In genomic region chr20:3209023-3209945, GRCh38 we compare ENCODE assay signal across 8 cellular contexts. TPM values are rescaled to one million over a fixed set of nuclear protein-coding genes. Genes with fewer than 3 reads are reported as not detected.
DNase-seq lines count a peak whose midpoint lies in the region; ATAC-seq, FAIRE-seq and TF ChIP-seq lines count a peak whose summit lies in the region.

Gene ITPA, plus strand, starts transcription at chr20:3209498. Its CDS starts 54 bp downstream, at chr20:3209552.

- POLR2A ChIA-PET in A549 (lab: Yijun Ruan, JAX): interaction anchor here (0.6 to 1.4 kb wide), 5 partner anchors 8 to 105 kb away, joined by 3 to 4 read pairs (median 3); partner anchors contain the start of gene SLC4A11

- TF ChIP-seq POLR2A in A549 (IDR thresholded peaks at IDR 0.05; ENCODE audit: low read length): peak; percentile 71

- peak; percentile 28 for FAIRE-seq in A549 (lab: Jason Lieb, UNC)
- FAIRE-seq in GM18507 (lab: Jason Lieb, UNC): peak; percentile 85

- no peak for TF ChIP-seq CTCF in A549 (IDR thresholded peaks at IDR 0.05)

- 2% methylated on average over 43 of the region's 55 CpGs for WGBS in A549 (ENCODE audit: missing lambda C conversion rate)

- CTCF ChIA-PET in A549 (lab: Yijun Ruan, JAX): interaction anchor here (0.5 to 8.6 kb wide), 5 partner anchors 12 to 105 kb away, joined by 3 to 79 read pairs (median 3); no protein-coding TSS in a partner anchor

- ATAC-seq in A549: peak; percentile 78 to 79

- H3K4me2 ChIP-seq in A549: peak within 1 kb of the TSS; percentile 95

- no peak for TF ChIP-seq EP300 in A549 (IDR thresholded peaks at IDR 0.05)

- H3K27ac ChIP-seq in A549: peak within 1 kb of the TSS; percentile 90 to 93

- no peaks in the 10 kb centered on the region for H3K9me3 ChIP-seq in A549

- H3K4me3 ChIP-seq in A549: peak within 1 kb of the TSS; percentile 84

- DNase-seq in A549 (ENCODE audit: low read depth in 1 of 2, low spot score in 1 of 2) (peak; percentile 58 to 81), GM18507 (ENCODE audit: extremely low spot score, insufficient read length, low read depth) (peak; percentile 72), NCI-H1092 (lab: John Stamatoyannopoulos, UW) (peak; percentile 19), cerebellum (ENCODE audit: low spot score) (peak; percentile 64), kidney glomerular epithelial cell (lab: John Stamatoyannopoulos, UW) (peak; percentile 32), NCI-H2107 (lab: John Stamatoyannopoulos, UW) (no peak)
- peak; percentile 29 for DNase-seq in activated CD4-positive, CD25-positive, alpha-beta regulatory T cell treated with anti-CD3 and anti-CD28 coated beads, Interleukin-2, amount 50 U/mL, for 16 hours (ENCODE audit: low read depth, low spot score)
- peak; percentile 80 for DNase-seq in stimulated activated CD4-positive, alpha-beta T cell treated with anti-CD3 and anti-CD28 coated beads, Interleukin-15, amount 100 ng/mL, for 24 hours

- TF ChIP-seq RAD21 in A549 (conservative IDR thresholded peaks at IDR 0.05 in 1 of 2, IDR thresholded peaks at IDR 0.05 in 1 of 2): no peak

- H3K4me1 ChIP-seq in A549: peaks cover 17% of the 10 kb centered on the region

TF ChIP-seq in A549, 52 proteins besides CTCF, POLR2A, EP300 and RAD21 (continues in another document):
- peak; percentile 49; the same call in 1 of the 3 replicates for TF ChIP-seq BCL3 (IDR thresholded peaks at IDR 0.05)
- no peak for TF ChIP-seq FOXS1 (CRISPR knock-in tag; IDR thresholded peaks at IDR 0.05)
- TF ChIP-seq CBX2 (IDR thresholded peaks at IDR 0.05; ENCODE audit: borderline replicate concordance, low read depth): no peak
- TF ChIP-seq NR3C1 (IDR thresholded peaks at IDR 0.05): no peak
- TF ChIP-seq KDM1A (IDR thresholded peaks at IDR 0.05; ENCODE audit: low read depth): no peak
- TF ChIP-seq SMC3 (IDR thresholded peaks at IDR 0.05): no peak
- TF ChIP-seq E2F6 (IDR thresholded peaks at IDR 0.05; ENCODE audit: borderline replicate concordance, low read depth): peak; percentile 52; the same call in 1 of the 2 replicates
- TF ChIP-seq TFCP2L1 (CRISPR knock-in tag; IDR thresholded peaks at IDR 0.05): no peak
- TF ChIP-seq EHF (CRISPR knock-in tag; IDR thresholded peaks at IDR 0.05): no peak
- no peak for TF ChIP-seq JUNB (IDR thresholded peaks at IDR 0.05)
- TF ChIP-seq RFX5 (IDR thresholded peaks at IDR 0.05): peak; percentile 81
- TF ChIP-seq CEBPB (IDR thresholded peaks at IDR 0.05): no peak
- no peak for TF ChIP-seq ELK1 (IDR thresholded peaks at IDR 0.05; ENCODE audit: low read depth, low read length)
- no peak for TF ChIP-seq RNF2 (IDR thresholded peaks at IDR 0.05; ENCODE audit: borderline replicate concordance, low read depth)
- no peak for TF ChIP-seq FOSL2 (IDR thresholded peaks at IDR 0.05)
- no peak for TF ChIP-seq FOSL2 (CRISPR knock-in tag; IDR thresholded peaks at IDR 0.05)
- TF ChIP-seq CHD2 (IDR thresholded peaks at IDR 0.05; ENCODE audit: low read length, partially characterized antibody): no peak
- peak; percentile 51; the same call in 1 of the 2 replicates for TF ChIP-seq USF2 (IDR thresholded peaks at IDR 0.05)
- no peak for TF ChIP-seq HEYL (CRISPR knock-in tag; IDR thresholded peaks at IDR 0.05)
- peak; percentile 11; the same call in 1 of the 2 replicates for TF ChIP-seq GATA3 (IDR thresholded peaks at IDR 0.05; ENCODE audit: borderline replicate concordance)
- no peak for TF ChIP-seq FOSB (CRISPR knock-in tag; IDR thresholded peaks at IDR 0.05)
- no peak for TF ChIP-seq ATOH8 (CRISPR knock-in tag; IDR thresholded peaks at IDR 0.05; ENCODE audit: low read depth)
- no peak for TF ChIP-seq NPAS2 (CRISPR knock-in tag; IDR thresholded peaks at IDR 0.05; ENCODE audit: borderline replicate concordance)
- TF ChIP-seq ZC3H11A (IDR thresholded peaks at IDR 0.05): no peak
- no peak for TF ChIP-seq ZFP36 (IDR thresholded peaks at IDR 0.05; ENCODE audit: borderline replicate concordance, partially characterized antibody)
- no peak for TF ChIP-seq KDM5A (IDR thresholded peaks at IDR 0.05)
- TF ChIP-seq TP53 (CRISPR knock-in tag; IDR thresholded peaks at IDR 0.05): no peak
- TF ChIP-seq HOXB13 (CRISPR knock-in tag; IDR thresholded peaks at IDR 0.05; ENCODE audit: low read depth): no peak
- peak; percentile 90; the same call in 1 of the 2 replicates for TF ChIP-seq MYC (IDR thresholded peaks at IDR 0.05; ENCODE audit: borderline replicate concordance, low read length)
- no peak for TF ChIP-seq SREBF2 (IDR thresholded peaks at IDR 0.05)
- no peak for TF ChIP-seq RARB (CRISPR knock-in tag; IDR thresholded peaks at IDR 0.05)
- TF ChIP-seq JUN (IDR thresholded peaks at IDR 0.05): peak; percentile 56 to 94; a peak in 4 of 5 replicates
- TF ChIP-seq PHF8 (IDR thresholded peaks at IDR 0.05; ENCODE audit: borderline replicate concordance, low read depth): peak; percentile 65
- no peak for TF ChIP-seq REST (IDR thresholded peaks at IDR 0.05)

RNA-seq across cellular contexts. Expression of gene ITPA, which starts in this region (rescaled TPM):
- polyA plus RNA-seq in A549 (2011; rRNA removed) (54.0 and 55.9 TPM in 2 replicates), A549 (2017; fragmentation: RNase III; extraction: RNeasy Plus Mini Kit Qiagen cat#74134 plus additional on column Dnase treatment) (102 to 106 TPM (median 103 TPM) in 3 replicates)
- polyA plus RNA-seq in A549 (2012; cell fraction: cytosol; rRNA removed): 89.4 and 109 TPM in 2 replicates
- 138 and 142 TPM in 2 replicates for polyA plus RNA-seq in A549 (2012; cell fraction: nucleus; rRNA removed)
- 17.0 and 24.3 TPM in 2 replicates for polyA minus RNA-seq in A549 (2011; rRNA and poly(A)+ RNA removed)
- total RNA-seq in cerebellum: 14.2 TPM
